ENCODE assay signal across 16 cellular contexts in genomic region chr9:86901511-86901910, GRCh38. TPM values are rescaled to one million over a fixed set of nuclear protein-coding genes. Genes with fewer than 3 reads are reported as not detected.
DNase-seq lines count a peak whose midpoint lies in the region; ATAC-seq and TF ChIP-seq lines count a peak whose summit lies in the region.
"Had no signal": no experiment of that assay in that cellular context is flagged by ENCODE, and none has a peak within 500 bp of the region (broad histone marks: within the 10 kb centered on the region; RNA-seq: fewer than 3 reads in every experiment).

No MANE protein-coding gene starts in this region.

- H3K36me3 ChIP-seq in HUES48 (ENCODE audit: control insufficient read depth, insufficient read depth, low read length): no peaks in the 10 kb centered on the region

- H3K4me3 ChIP-seq in HUES48 (ENCODE audit: low read depth, low read length): 0 out of 2 replicates have a peak overlapping the region, but pooled peaks have one; percentile 76

- H3K9me3 Mint-ChIP-seq in WTC11: peaks cover 3% of the 10 kb centered on the region; the same call in 1 of the 2 replicates
- H3K9me3 Mint-ChIP-seq in neural crest cell: no peaks in the 10 kb centered on the region

- TF ChIP-seq CTCF in WTC11 (IDR thresholded peaks at IDR 0.05): no peak
- TF ChIP-seq CTCF in neural crest cell (conservative IDR thresholded peaks at IDR 0.05): no peak

- CTCF ChIA-PET in WTC11 (lab: Charles Lee): interaction anchor here (1.3 to 2.7 kb wide), 3 partner anchors 16 to 151 kb away, joined by 4 to 11 read pairs (median 4); partner anchors contain the start of gene GAS1

- H3K27ac Mint-ChIP-seq in WTC11: no peak overlapping the region
- no peak overlapping the region for H3K27ac Mint-ChIP-seq in neural crest cell (ENCODE audit: unreplicated experiment)
- H3K27ac Mint-ChIP-seq: CD4-positive, alpha-beta memory T cell had no signal

- ATAC-seq in WTC11: no peak

- no peak overlapping the region for H3K27ac ChIP-seq in HUES48 (ENCODE audit: low read depth, low read length)

- no peaks in the 10 kb centered on the region for H3K9me3 ChIP-seq in HUES48 (ENCODE audit: control insufficient read depth, insufficient read depth, low read length)

- H3K36me3 Mint-ChIP-seq in WTC11 (no peaks in the 10 kb centered on the region; the same call in 1 of the 2 replicates), neural crest cell (ENCODE audit: low read depth) (no peaks in the 10 kb centered on the region)
- H3K36me3 Mint-ChIP-seq: CD4-positive, alpha-beta memory T cell had no signal

- peaks cover 18% of the 10 kb centered on the region for H3K4me1 ChIP-seq in HUES48 (ENCODE audit: control insufficient read depth, insufficient read depth, low read length)

- no peak overlapping the region for H3K9ac ChIP-seq in HUES48 (ENCODE audit: low read depth, low read length)

- peaks cover 45% of the 10 kb centered on the region for H3K27me3 ChIP-seq in HUES48 (ENCODE audit: control insufficient read depth, insufficient read depth, low read length)

- DNase-seq in WTC11 (ENCODE audit: low spot score) (no peak), neural crest cell (ENCODE audit: low read depth, low spot score) (no peak), cerebellar cortex (ENCODE audit: low spot score) (no peak)
- no peak for DNase-seq in stimulated activated CD4-positive, alpha-beta T cell treated with anti-CD3 and anti-CD28 coated beads, Interleukin-12 subunit alpha, Interleukin-12 subunit beta, amount 100 ng/mL, for 4 hours
- DNase-seq in activated effector memory CD4-positive, alpha-beta T cell treated with anti-CD3 and anti-CD28 coated beads, Interleukin-2, amount 50 U/mL, for 16 hours: no peak
- DNase-seq: C1 segment of cervical spinal cord; Calu3; CD4-positive, alpha-beta memory T cell; COR-L47; DMS53; DMS79 treated with DMSO at 0.1 percent for 48 hours; GF-D8; H7; HCEC 1CT had no signal

- POLR2A ChIA-PET in WTC11 (lab: Charles Lee): no interaction called here

- H3K27me3 Mint-ChIP-seq in WTC11 (ENCODE audit: low read depth) (peaks cover 58% of the 10 kb centered on the region), neural crest cell (ENCODE audit: low read depth) (peaks cover 17% of the 10 kb centered on the region)

- H3K4me3 Mint-ChIP-seq in WTC11: peak overlapping the region; percentile 85
- peak overlapping the region; percentile 64 for H3K4me3 Mint-ChIP-seq in neural crest cell

- H3K4me1 Mint-ChIP-seq in WTC11 (peaks cover 38% of the 10 kb centered on the region), neural crest cell (peaks cover 30% of the 10 kb centered on the region)

TF ChIP-seq in WTC11, 78 proteins besides CTCF, POLR2A, EP300 and RAD21:
- TF ChIP-seq CBFB (CRISPR knock-in tag; IDR thresholded peaks at IDR 0.05; ENCODE audit: low read depth) (no peak), ETV6 (CRISPR knock-in tag; IDR thresholded peaks at IDR 0.05) (no peak), E2F5 (CRISPR knock-in tag; IDR thresholded peaks at IDR 0.05) (no peak), E2F1 (CRISPR knock-in tag; IDR thresholded peaks at IDR 0.05) (no peak), ZSCAN18 (CRISPR knock-in tag; IDR thresholded peaks at IDR 0.05) (no peak), ZNF396 (CRISPR knock-in tag; IDR thresholded peaks at IDR 0.05; ENCODE audit: borderline replicate concordance) (no peak), ZNF532 (CRISPR knock-in tag; IDR thresholded peaks at IDR 0.05; ENCODE audit: borderline replicate concordance) (no peak), ATF2 (CRISPR knock-in tag; IDR thresholded peaks at IDR 0.05; ENCODE audit: borderline replicate concordance, low read depth) (no peak), ZNF671 (CRISPR knock-in tag; IDR thresholded peaks at IDR 0.05) (no peak), ZMAT4 (CRISPR knock-in tag; IDR thresholded peaks at IDR 0.05) (no peak), MLX (CRISPR knock-in tag; IDR thresholded peaks at IDR 0.05) (no peak)

RNA-seq across cellular contexts. Expression of gene GAS1, which starts 45.8 kb away (rescaled TPM):
- total RNA-seq in WTC11 (2021) (5.0 to 6.2 TPM (median 5.3 TPM) in 3 replicates), neural crest cell (23.3 and 24.6 TPM in 2 replicates)
- total RNA-seq: G401 had no signal
